Comparison of ENCODE assay signal across 27 cellular contexts in genomic region chr4:8135666-8136065, GRCh38. TPM values are rescaled to one million over a fixed set of nuclear protein-coding genes. Genes with fewer than 3 reads are reported as not detected.
"Had no signal": no experiment of that assay in that cellular context is flagged by ENCODE, and none has a peak within 500 bp of the region (broad histone marks: within the 10 kb centered on the region; RNA-seq: fewer than 3 reads in every experiment).

No MANE protein-coding gene starts in this region.

- H3K36me3 ChIP-seq: breast epithelium, esophagus muscularis mucosa, ovary, suprapubic skin, tibial artery had no signal

- H3K9me3 ChIP-seq: breast epithelium, esophagus muscularis mucosa, ovary, suprapubic skin, tibial artery had no signal

- H3K4me3 ChIP-seq: breast epithelium, esophagus muscularis mucosa, hepatocyte, ovary, smooth muscle cell, suprapubic skin, tibial artery had no signal

- H3K4me3 Mint-ChIP-seq: activated CD8-positive, alpha-beta memory T cell treated with anti-CD3 and anti-CD28 coated beads, Interleukin-2, amount 10 ng/mL, durations not matched to agents 7 days and 5 days; activated CD8-positive, alpha-beta T cell treated with anti-CD3 and anti-CD28 coated beads, Interleukin-2, amount 10 ng/mL, durations not matched to agents 7 days and 5 days; naive thymus-derived CD4-positive, alpha-beta T cell; T-helper 17 cell had no signal

- H3K4me1 Mint-ChIP-seq: activated CD8-positive, alpha-beta memory T cell treated with anti-CD3 and anti-CD28 coated beads, Interleukin-2, amount 10 ng/mL, durations not matched to agents 7 days and 5 days; naive thymus-derived CD4-positive, alpha-beta T cell had no signal

- H3K36me3 Mint-ChIP-seq: activated CD8-positive, alpha-beta memory T cell treated with anti-CD3 and anti-CD28 coated beads, Interleukin-2, amount 10 ng/mL, durations not matched to agents 7 days and 5 days had no signal

- H3K27me3 ChIP-seq: breast epithelium, esophagus muscularis mucosa, hepatocyte, ovary, tibial artery had no signal

- H3K9me3 Mint-ChIP-seq: activated T-helper 2 cell treated with anti-CD3 and anti-CD28 coated beads, Interferon-gamma antibody, Interleukin-2, Interleukin-4, amounts not matched to agents 10 μg/mL and 5 μg/mL and 100 μg/mL, durations not matched to agents 14 hours and 24 hours and 36 hours had no signal

- H3K4me1 ChIP-seq: breast epithelium, esophagus muscularis mucosa, foreskin keratinocyte, suprapubic skin, tibial artery had no signal

- H3K27ac Mint-ChIP-seq: activated CD8-positive, alpha-beta memory T cell treated with anti-CD3 and anti-CD28 coated beads, Interleukin-2, amount 10 ng/mL, durations not matched to agents 7 days and 5 days; activated CD8-positive, alpha-beta T cell treated with anti-CD3 and anti-CD28 coated beads, Interleukin-2, amount 10 ng/mL, durations not matched to agents 7 days and 5 days; activated T-helper 2 cell treated with anti-CD3 and anti-CD28 coated beads, Interferon-gamma antibody, Interleukin-2, Interleukin-4, amounts not matched to agents 10 μg/mL and 5 μg/mL and 100 μg/mL, durations not matched to agents 14 hours and 24 hours and 36 hours; naive thymus-derived CD4-positive, alpha-beta T cell; progenitor cell of endocrine pancreas; T-helper 17 cell had no signal

- H3K27ac ChIP-seq: breast epithelium, esophagus muscularis mucosa, foreskin keratinocyte, hepatocyte, ovary, suprapubic skin, tibial artery had no signal

- DNase-seq: activated CD4-positive, alpha-beta T cell treated with anti-CD3 and anti-CD28 coated beads for 1 hour; activated CD8-positive, alpha-beta memory T cell treated with anti-CD3 and anti-CD28 coated beads, Interleukin-2, amount 10 ng/mL, durations not matched to agents 7 days and 5 days; activated CD8-positive, alpha-beta T cell treated with anti-CD3 and anti-CD28 coated beads, Interleukin-2, amount 10 ng/mL, durations not matched to agents 7 days and 5 days; activated naive CD4-positive, alpha-beta T cell; activated T-cell treated with anti-CD3 and anti-CD28 coated beads, Interleukin-2, amount 50 U/mL, for 48 hours; dermis blood vessel endothelial cell; effector CD4-positive, alpha-beta T cell; foreskin keratinocyte; islet precursor cell; midbrain; naive thymus-derived CD4-positive, alpha-beta T cell; ovary; retina; stimulated activated CD4-positive, alpha-beta T cell treated with anti-CD3 and anti-CD28 coated beads, Interleukin-15, amount 100 ng/mL, for 24 hours; stimulated activated CD4-positive, alpha-beta T cell treated with anti-CD3 and anti-CD28 coated beads, Interleukin-2, amount 100 ng/mL, for 24 hours; stimulated activated naive CD4-positive, alpha-beta T cell; T-helper 17 cell; T1000; tibial artery had no signal

- H3K27me3 Mint-ChIP-seq: activated CD8-positive, alpha-beta memory T cell treated with anti-CD3 and anti-CD28 coated beads, Interleukin-2, amount 10 ng/mL, durations not matched to agents 7 days and 5 days; progenitor cell of endocrine pancreas had no signal

- H3K4me2 ChIP-seq: hepatocyte, smooth muscle cell had no signal

- ATAC-seq: activated CD8-positive, alpha-beta memory T cell treated with anti-CD3 and anti-CD28 coated beads, Interleukin-2, amount 10 ng/mL, durations not matched to agents 7 days and 5 days; activated CD8-positive, alpha-beta T cell treated with anti-CD3 and anti-CD28 coated beads, Interleukin-2, amount 10 ng/mL, durations not matched to agents 7 days and 5 days; activated naive CD4-positive, alpha-beta T cell treated with anti-CD3 and anti-CD28 coated beads, Interleukin-2, amount 50 U/mL, for 72 hours; foreskin keratinocyte; naive thymus-derived CD4-positive, alpha-beta T cell; T-helper 17 cell had no signal

RNA-seq across cellular contexts. Expression of gene ABLIM2, which starts 22.9 kb away (rescaled TPM):
- total RNA-seq: smooth muscle cell had no signal
